ENCODE assay signal across 1 cellular context in the genomic region with DNA sequence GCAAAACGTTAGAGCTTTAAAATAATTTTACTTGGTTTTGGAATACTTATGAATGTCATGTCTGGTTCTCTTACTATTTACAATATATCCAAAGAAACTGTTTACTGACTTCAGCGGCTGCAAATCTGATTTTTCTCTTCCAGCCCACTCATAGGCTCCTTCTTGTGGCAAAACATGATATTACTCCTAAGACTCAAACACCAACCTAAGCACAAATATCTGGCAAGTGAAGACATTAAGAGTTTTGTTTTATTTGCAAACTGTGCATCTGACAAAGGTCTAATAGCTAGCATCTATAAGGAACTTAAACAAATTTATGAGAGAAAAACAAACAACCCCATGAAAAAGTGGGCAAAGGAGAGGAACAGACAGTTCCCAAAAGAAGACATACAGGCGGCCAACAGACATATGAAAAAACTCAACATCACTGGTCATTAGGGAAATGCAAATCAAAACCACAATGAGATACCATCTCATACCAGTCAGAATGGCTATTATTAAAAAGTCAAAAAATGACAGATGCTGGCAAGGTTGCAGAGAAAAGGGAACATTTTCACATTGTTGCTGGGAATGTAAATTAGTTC.
TF ChIP-seq lines count a peak whose summit lies in the region.

No MANE protein-coding gene starts in this region.

TF ChIP-seq in endothelial cell of umbilical vein, 7 proteins besides CTCF, POLR2A, EP300 and RAD21:
- TF ChIP-seq MYC (IDR thresholded peaks at IDR 0.05; ENCODE audit: low read depth, low read length) (no peak), EZH2 (IDR thresholded peaks at IDR 0.05; ENCODE audit: borderline replicate concordance, low read depth, low read length, severe bottlenecking) (no peak), FOS (IDR thresholded peaks at IDR 0.05; ENCODE audit: borderline replicate concordance, insufficient read depth, low read length) (no peak), GATA2 (IDR thresholded peaks at IDR 0.05; ENCODE audit: insufficient read depth, insufficient read length, low read depth, low read length) (no peak), POLR2AphosphoS5 (IDR thresholded peaks at IDR 0.05; ENCODE audit: insufficient read depth, low read depth, low read length) (no peak), JUN (IDR thresholded peaks at IDR 0.05; ENCODE audit: borderline replicate concordance, insufficient read depth, insufficient read length, low read depth) (no peak)
- TF ChIP-seq, protein P1, sequence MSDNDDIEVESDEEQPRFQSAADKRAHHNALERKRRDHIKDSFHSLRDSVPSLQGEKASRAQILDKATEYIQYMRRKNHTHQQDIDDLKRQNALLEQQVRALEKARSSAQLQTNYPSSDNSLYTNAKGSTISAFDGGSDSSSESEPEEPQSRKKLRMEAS (IDR thresholded peaks at IDR 0.05; ENCODE audit: insufficient read depth, insufficient read length), result no peak
